Comparison of ENCODE assay signal across 21 cellular contexts in genomic region chr14:69480136-69480535, GRCh38. TPM values are rescaled to one million over a fixed set of nuclear protein-coding genes. Genes with fewer than 3 reads are reported as not detected.
DNase-seq lines count a peak whose midpoint lies in the region; ATAC-seq and TF ChIP-seq lines count a peak whose summit lies in the region.
"Had no signal": no experiment of that assay in that cellular context is flagged by ENCODE, and none has a peak within 500 bp of the region (broad histone marks: within the 10 kb centered on the region; RNA-seq: fewer than 3 reads in every experiment).

No MANE protein-coding gene starts in this region.

- H3K9me3 Mint-ChIP-seq in activated CD8-positive, alpha-beta T cell treated with anti-CD3 and anti-CD28 coated beads for 36 hours: no peaks in the 10 kb centered on the region
- H3K9me3 Mint-ChIP-seq: CD4-positive, alpha-beta T cell; CD8-positive, alpha-beta T cell had no signal

- H3K4me1 Mint-ChIP-seq in T-helper 17 cell: peaks cover 2% of the 10 kb centered on the region
- H3K4me1 Mint-ChIP-seq in activated CD8-positive, alpha-beta T cell treated with anti-CD3 and anti-CD28 coated beads for 36 hours (ENCODE audit: low read depth): no peaks in the 10 kb centered on the region

- peaks cover 37% of the 10 kb centered on the region for H3K27me3 Mint-ChIP-seq in T-helper 17 cell
- peaks cover 18% of the 10 kb centered on the region for H3K27me3 Mint-ChIP-seq in activated CD8-positive, alpha-beta T cell treated with anti-CD3 and anti-CD28 coated beads for 36 hours

- H3K9me3 ChIP-seq in T-helper 17 cell (ENCODE audit: control insufficient read depth, low read length, poor library complexity, severe bottlenecking): no peaks in the 10 kb centered on the region
- H3K9me3 ChIP-seq: A549; BLaER1 treated with 17β-estradiol and CSF1 and Interleukin-3, amounts not matched to agents 10 nM and 100 nM had no signal

- CTCF ChIA-PET in activated CD8-positive, alpha-beta T cell treated with anti-CD3 and anti-CD28 coated beads for 36 hours (lab: Charles Lee): interaction anchor here (1.7 kb wide), 1 partner anchor 68 kb away, joined by 5 read pairs; no protein-coding TSS in a partner anchor

- TF ChIP-seq CTCF in activated CD8-positive, alpha-beta T cell treated with anti-CD3 and anti-CD28 coated beads for 36 hours (IDR thresholded peaks at IDR 0.05): no peak

- POLR2A ChIA-PET in activated CD8-positive, alpha-beta T cell treated with anti-CD3 and anti-CD28 coated beads for 36 hours (lab: Charles Lee): no interaction called here

- H3K27ac Mint-ChIP-seq in T-helper 17 cell: peak overlapping the region; percentile 6
- no peak overlapping the region for H3K27ac Mint-ChIP-seq in activated CD8-positive, alpha-beta T cell treated with anti-CD3 and anti-CD28 coated beads for 36 hours
- H3K27ac Mint-ChIP-seq: B cell; CD4-positive, alpha-beta T cell; CD8-positive, alpha-beta T cell had no signal

- H3K4me3 Mint-ChIP-seq in T-helper 17 cell: no peak overlapping the region
- no peak overlapping the region for H3K4me3 Mint-ChIP-seq in activated CD8-positive, alpha-beta T cell treated with anti-CD3 and anti-CD28 coated beads for 36 hours
- H3K4me3 Mint-ChIP-seq: B cell; CD4-positive, alpha-beta T cell; CD8-positive, alpha-beta T cell had no signal

- no peak for ATAC-seq in T-helper 17 cell
- no peak for ATAC-seq in activated CD8-positive, alpha-beta T cell treated with anti-CD3 and anti-CD28 coated beads for 36 hours
- ATAC-seq: A549; CD8-positive, alpha-beta T cell; GM12878 had no signal

- DNase-seq in activated effector memory CD4-positive, alpha-beta T cell treated with anti-CD3 and anti-CD28 coated beads, Interleukin-2, amount 50 U/mL, for 16 hours: peak; percentile 36
- DNase-seq in activated effector memory CD4-positive, alpha-beta T cell treated with Interleukin-2 at 50 U/mL for 16 hours: no peak
- DNase-seq in T-helper 17 cell (no peak), COLO829 (ENCODE audit: low spot score) (no peak)
- DNase-seq in activated CD8-positive, alpha-beta T cell treated with anti-CD3 and anti-CD28 coated beads for 36 hours: no peak
- DNase-seq: AML-193; CD4-positive, alpha-beta T cell; CD8-positive, alpha-beta T cell; COR-L47; DMS 273 treated with DMSO at 0.1 percent for 48 hours; DMS153; DMS53; DMS79; DND-41; EL; GDM1 had no signal

- peaks cover 7% of the 10 kb centered on the region for H3K36me3 Mint-ChIP-seq in T-helper 17 cell (ENCODE audit: low read depth)
- no peaks in the 10 kb centered on the region for H3K36me3 Mint-ChIP-seq in activated CD8-positive, alpha-beta T cell treated with anti-CD3 and anti-CD28 coated beads for 36 hours (ENCODE audit: low read depth)
- H3K36me3 Mint-ChIP-seq: CD8-positive, alpha-beta T cell had no signal

- intact Hi-C loops in activated CD8-positive, alpha-beta T cell treated with anti-CD3 and anti-CD28 coated beads for 36 hours (cut with micrococcal nuclease): no loop called here

RNA-seq across cellular contexts. Expression of gene PLEKHD1, which starts 4.4 kb away (rescaled TPM):
- total RNA-seq in T-helper 17 cell: under 1 TPM; 0.70 to 0.99 TPM
- total RNA-seq in activated CD8-positive, alpha-beta T cell treated with anti-CD3 and anti-CD28 coated beads for 36 hours: under 1 TPM in 1 of 2 experiments, not detected in 1; 0.07 TPM
- total RNA-seq: A172 had no signal
